ENCODE assay signal across 17 cellular contexts in the genomic region with DNA sequence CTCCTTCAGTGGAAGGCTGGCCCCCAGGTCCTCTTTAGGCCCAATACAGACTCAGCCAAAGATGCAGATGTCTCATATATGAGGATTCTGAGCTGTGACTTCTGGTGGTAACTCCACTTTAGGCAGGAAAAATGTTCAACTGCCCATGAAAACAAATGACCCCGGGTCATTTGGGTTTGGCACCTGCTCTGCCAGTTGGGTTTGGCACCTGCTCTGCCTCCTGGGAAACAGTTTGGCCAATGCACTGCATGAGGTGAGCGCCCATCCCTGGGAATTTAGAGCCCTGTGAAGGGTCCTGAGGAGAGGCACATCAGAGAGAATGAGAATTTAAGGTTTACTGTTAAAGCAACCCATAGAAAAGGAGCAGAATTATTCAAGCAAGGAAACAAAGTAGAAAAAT. TPM values are rescaled to one million over a fixed set of nuclear protein-coding genes. Genes with fewer than 3 reads are reported as not detected.
DNase-seq lines count a peak whose midpoint lies in the region; ATAC-seq and TF ChIP-seq lines count a peak whose summit lies in the region.
"Had no signal": no experiment of that assay in that cellular context is flagged by ENCODE, and none has a peak within 500 bp of the region (broad histone marks: within the 10 kb centered on the region; RNA-seq: fewer than 3 reads in every experiment).

No MANE protein-coding gene starts in this region.

- no peak for ATAC-seq in left lobe of liver
- ATAC-seq in right lobe of liver = no peak
- ATAC-seq: CD8-positive, alpha-beta T cell; Panc1 had no signal

- H3K36me3 ChIP-seq in rectal smooth muscle tissue (ENCODE audit: control insufficient read depth, insufficient read depth, low read length) (no peaks in the 10 kb centered on the region), right lobe of liver (no peaks in the 10 kb centered on the region), H7 (replicated peaks; ENCODE audit: control insufficient read depth, insufficient read depth, low read length) (peaks cover 18% of the 10 kb centered on the region)
- H3K36me3 ChIP-seq: BLaER1 treated with 17β-estradiol and CSF1 and Interleukin-3, amounts not matched to agents 10 nM and 100 nM; HAP-1; SJSA1 had no signal

- H3K9ac ChIP-seq in rectal smooth muscle tissue (ENCODE audit: low read length) = no peak overlapping the region
- H3K9ac ChIP-seq: BLaER1 treated with 17β-estradiol and CSF1 and Interleukin-3, amounts not matched to agents 10 nM and 100 nM; KMS-11 had no signal

- DNase-seq in COLO668 (lab: John Stamatoyannopoulos, UW; ENCODE audit: unreplicated experiment) (peak; percentile 33), NCI-H69 (lab: John Stamatoyannopoulos, UW) (peak; percentile 15), left lobe of liver (ENCODE audit: low spot score) (peak; percentile 28), right lobe of liver (no peak), H7 (no peak), NCI-H226 (no peak)
- DNase-seq: CD8-positive, alpha-beta T cell; MV-4-11; NCI-H1694 treated with DMSO at 0.1 percent for 48 hours; NCI-H2227 treated with DMSO at 0.1 percent for 48 hours; NCI-H524 had no signal

- H3K4me3 ChIP-seq in rectal smooth muscle tissue (ENCODE audit: low read length) (peak overlapping the region; percentile 36), right lobe of liver (no peak overlapping the region), H7 (ENCODE audit: insufficient read depth, low read depth, low read length) (no peak overlapping the region)
- H3K4me3 ChIP-seq: BLaER1 treated with 17β-estradiol and CSF1 and Interleukin-3, amounts not matched to agents 10 nM and 100 nM; HAP-1; SJSA1 had no signal

- H3K27me3 ChIP-seq in rectal smooth muscle tissue (ENCODE audit: control insufficient read depth, insufficient read depth, low read length) (no peaks in the 10 kb centered on the region), right lobe of liver (no peaks in the 10 kb centered on the region), H7 (ENCODE audit: control insufficient read depth, insufficient read depth, low read length) (no peaks in the 10 kb centered on the region)
- H3K27me3 ChIP-seq: BLaER1 treated with 17β-estradiol and CSF1 and Interleukin-3, amounts not matched to agents 10 nM and 100 nM; SJSA1 had no signal

- WGBS in right lobe of liver (ENCODE audit: insufficient coverage, low coverage, low lambda C conversion rate, missing lambda C conversion rate) = 31% methylated on average over 2 of the region's 2 CpGs

- H3K4me1 ChIP-seq in rectal smooth muscle tissue (ENCODE audit: control insufficient read depth, insufficient read depth, low read length) (peaks cover 17% of the 10 kb centered on the region), right lobe of liver (no peaks in the 10 kb centered on the region)
- H3K4me1 ChIP-seq: HAP-1 had no signal

- H3K27ac ChIP-seq in rectal smooth muscle tissue (ENCODE audit: low read depth, low read length) (no peak overlapping the region), right lobe of liver (no peak overlapping the region)
- H3K27ac ChIP-seq: BLaER1 treated with 17β-estradiol and CSF1 and Interleukin-3, amounts not matched to agents 10 nM and 100 nM; KMS-11; SJSA1 had no signal

- no peak for TF ChIP-seq CTCF in right lobe of liver (IDR thresholded peaks at IDR 0.05)

- H3K9me3 ChIP-seq in right lobe of liver = peaks cover 0 to 4% (median 0%) of the 10 kb centered on the region in 4 donors
- H3K9me3 ChIP-seq: HAP-1 had no signal

- TF ChIP-seq POLR2A in right lobe of liver (IDR thresholded peaks at IDR 0.05) = no peak

- intact Hi-C loops in right lobe of liver (cut with DNase I) = no loop called here

RNA-seq across cellular contexts. Expression of a gene that starts 45.3 kb away (rescaled TPM):
- total RNA-seq in left lobe of liver (0.23 TPM), right lobe of liver (under 1 TPM; 0.06 to 0.26 (median 0.09) TPM)
- total RNA-seq in H7 (2014; rRNA removed; shearing (Covaris generic)) = 3.7 and 5.7 TPM in 2 replicates
- total RNA-seq: CD8-positive, alpha-beta T cell had no signal

Comparison
In these comparisons a context has a peak if more than half of its experiments do, and no peak if none do; other contexts are left out.
1. DNase-seq: peak in COLO668 (single experiment), NCI-H69 (single experiment) and left lobe of liver (single experiment); none in right lobe of liver (0 of 3), H7 (single experiment) and NCI-H226 (single experiment).